ENCODE assay signal across 1 cellular context in genomic region chr12:53380104-53380796, GRCh38.
TF ChIP-seq lines count a peak whose summit lies in the region.

SP1 (plus strand) TSS chr12:53380176; CDS start chr12:53380292, 116 bp downstream.

TF ChIP-seq in K562, 482 proteins besides CTCF, POLR2A, EP300 and RAD21 (continued from another document and continues in another):
- TF ChIP-seq MGA (IDR thresholded peaks at IDR 0.05) (no peak), CEBPZ (IDR thresholded peaks at IDR 0.05; ENCODE audit: borderline replicate concordance, low read depth, low read length) (no peak), ZBTB26 (CRISPR knock-in tag; IDR thresholded peaks at IDR 0.05) (no peak), CTCFL (IDR thresholded peaks at IDR 0.05; ENCODE audit: borderline replicate concordance, insufficient read depth, low read depth, low read length, poor library complexity, severe bottlenecking) (no peak), CBFA2T3 (IDR thresholded peaks at IDR 0.05) (no peak), MYC (IDR thresholded peaks at IDR 0.05; ENCODE audit: low read depth, low read length) (peak; percentile 7; the same call in 1 of the 2 replicates), MYC (CRISPR knock-in tag; IDR thresholded peaks at IDR 0.05; ENCODE audit: borderline replicate concordance, low read depth) (no peak), ZNF398 (CRISPR knock-in tag; IDR thresholded peaks at IDR 0.05) (no peak), PHF20 (IDR thresholded peaks at IDR 0.05; ENCODE audit: partially characterized antibody) (no peak), CUX1 (CRISPR knock-in tag; IDR thresholded peaks at IDR 0.05) (no peak), PTBP1 (IDR thresholded peaks at IDR 0.05; ENCODE audit: low read depth, low read length) (no peak), ZNF347 (CRISPR knock-in tag; IDR thresholded peaks at IDR 0.05; ENCODE audit: low read depth) (no peak), ESRRB (CRISPR knock-in tag; IDR thresholded peaks at IDR 0.05; ENCODE audit: borderline replicate concordance) (no peak), IRF9 (tag; IDR thresholded peaks at IDR 0.05) (no peak), ZNF780A (CRISPR knock-in tag; IDR thresholded peaks at IDR 0.05) (no peak), PHB2 (IDR thresholded peaks at IDR 0.05; ENCODE audit: low read depth) (no peak), ZNF395 (CRISPR knock-in tag; IDR thresholded peaks at IDR 0.05) (peak; percentile 30; the same call in 1 of the 2 replicates)
